Comparison of ENCODE assay signal across 8 cellular contexts in the genomic region with DNA sequence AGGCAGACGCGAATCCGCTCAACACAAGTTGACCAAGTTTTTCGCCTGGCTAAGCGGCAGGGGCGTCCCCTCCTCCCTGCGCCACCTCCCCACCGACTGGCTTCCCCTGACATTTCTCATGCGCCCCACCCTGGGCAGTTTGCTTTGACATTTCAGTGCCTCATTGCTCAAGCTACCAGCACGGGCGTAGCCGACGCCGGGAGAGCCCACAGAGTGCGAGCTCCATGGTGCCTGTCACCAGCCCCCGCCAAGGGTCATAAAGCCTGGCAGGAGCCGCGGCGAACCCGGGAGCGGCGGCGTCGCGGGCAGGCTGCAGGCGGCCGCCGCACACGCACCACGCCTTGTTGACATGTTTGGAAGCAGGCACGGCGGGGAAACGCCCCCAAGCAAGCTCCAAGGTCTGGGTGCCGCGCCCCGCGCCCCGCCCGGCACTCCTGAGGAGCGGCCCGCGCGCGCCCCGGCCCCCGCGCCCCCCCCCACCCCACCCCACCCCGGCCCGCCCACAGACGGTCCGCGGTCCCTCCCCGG. TPM values are rescaled to one million over a fixed set of nuclear protein-coding genes. Genes with fewer than 3 reads are reported as not detected.
DNase-seq lines count a peak whose midpoint lies in the region; ATAC-seq and TF ChIP-seq lines count a peak whose summit lies in the region.

No MANE protein-coding gene starts in this region.

- DNase-seq in COLO829 (ENCODE audit: low spot score) (peak; percentile 30), HL-60 (ENCODE audit: low read depth in 1 of 2, low spot score in 1 of 2) (peak; percentile 22 to 80), Peyer's patch (peak; percentile 75 to 95 (median 95)), fibroblast of pulmonary artery (ENCODE audit: low read depth) (peak; percentile 61), nephron progenitor cell (peak; percentile 75)
- DNase-seq in activated T-helper 1 cell treated with anti-CD3 and anti-CD28 coated beads, Interleukin-2, amount 50 U/mL, for 16 hours (ENCODE audit: low read depth in 1 of 2, low spot score in 1 of 2): peak; percentile 45 to 65
- peak; percentile 78 to 86 for DNase-seq in stimulated activated naive CD8-positive, alpha-beta T cell treated with anti-CD3 and anti-CD28 coated beads, Interleukin-15, amount 100 ng/mL, for 72 hours

- no peaks in the 10 kb centered on the region for H3K36me3 Mint-ChIP-seq in nephron progenitor cell (ENCODE audit: low read depth)

- H3K27ac ChIP-seq in HL-60 (replicated peaks): peak overlapping the region; percentile 92
- H3K27ac ChIP-seq in Peyer's patch: peak overlapping the region; percentile 95 to 100 (median 100)

- no peaks in the 10 kb centered on the region for H3K9me3 ChIP-seq in Peyer's patch

- ATAC-seq in GM19467 (IDR thresholded peaks at IDR 0.05; ENCODE audit: unreplicated experiment): peak; percentile 58
- peak; percentile 77 for ATAC-seq in stimulated activated naive CD8-positive, alpha-beta T cell treated with anti-CD3 and anti-CD28 coated beads, Interleukin-15, amount 100 ng/mL, for 72 hours

- no peak for TF ChIP-seq CTCF in HL-60 (IDR thresholded peaks at IDR 0.05; ENCODE audit: insufficient read depth, low read length)
- peak in 1 of 6 experiments; percentile 6 for TF ChIP-seq CTCF in Peyer's patch (IDR thresholded peaks at IDR 0.05)
- no peak for TF ChIP-seq CTCF in fibroblast of pulmonary artery (IDR thresholded peaks at IDR 0.05; ENCODE audit: low read length, missing control alignments)
- no peak for TF ChIP-seq CTCF in nephron progenitor cell (IDR thresholded peaks at IDR 0.05)

- peaks cover 0 to 3% (median 0%) of the 10 kb centered on the region in 3 donors for H3K36me3 ChIP-seq in Peyer's patch

- peak; percentile 53 to 75 for TF ChIP-seq POLR2A in Peyer's patch (IDR thresholded peaks at IDR 0.05)

- H3K27ac Mint-ChIP-seq in nephron progenitor cell: peak overlapping the region; percentile 97
- peak overlapping the region; percentile 92 to 98 for H3K27ac Mint-ChIP-seq in stimulated activated naive CD8-positive, alpha-beta T cell treated with anti-CD3 and anti-CD28 coated beads, Interleukin-15, amount 100 ng/mL, for 72 hours

- H3K9me3 Mint-ChIP-seq in nephron progenitor cell: peaks cover 4% of the 10 kb centered on the region
- no peaks in the 10 kb centered on the region for H3K9me3 Mint-ChIP-seq in stimulated activated naive CD8-positive, alpha-beta T cell treated with anti-CD3 and anti-CD28 coated beads, Interleukin-15, amount 100 ng/mL, for 72 hours

- H3K4me3 ChIP-seq in HL-60 (replicated peaks; ENCODE audit: insufficient read depth, low read length) (peak overlapping the region; percentile 85), Peyer's patch (peak overlapping the region; percentile 81 to 99 (median 94)), fibroblast of pulmonary artery (replicated peaks; ENCODE audit: low read depth, low read length) (peak overlapping the region; percentile 66)

- H3K27me3 Mint-ChIP-seq in nephron progenitor cell (ENCODE audit: low read depth, poor library complexity): peaks cover 7% of the 10 kb centered on the region
- no peaks in the 10 kb centered on the region for H3K27me3 Mint-ChIP-seq in stimulated activated naive CD8-positive, alpha-beta T cell treated with anti-CD3 and anti-CD28 coated beads, Interleukin-15, amount 100 ng/mL, for 72 hours

- peaks cover 0 to 50% (median 12%) of the 10 kb centered on the region in 4 donors for H3K4me1 ChIP-seq in Peyer's patch

- no peaks in the 10 kb centered on the region for H3K27me3 ChIP-seq in HL-60 (ENCODE audit: insufficient read depth, poor library complexity, severe bottlenecking)
- no peaks in the 10 kb centered on the region for H3K27me3 ChIP-seq in Peyer's patch

- peaks cover 59% of the 10 kb centered on the region for H3K4me1 Mint-ChIP-seq in nephron progenitor cell
- peaks cover 60% of the 10 kb centered on the region for H3K4me1 Mint-ChIP-seq in stimulated activated naive CD8-positive, alpha-beta T cell treated with anti-CD3 and anti-CD28 coated beads, Interleukin-15, amount 100 ng/mL, for 72 hours

- peak overlapping the region; percentile 97 for H3K4me3 Mint-ChIP-seq in nephron progenitor cell
- H3K4me3 Mint-ChIP-seq in stimulated activated naive CD8-positive, alpha-beta T cell treated with anti-CD3 and anti-CD28 coated beads, Interleukin-15, amount 100 ng/mL, for 72 hours: peak overlapping the region; percentile 92

RNA-seq across cellular contexts. Expression of gene FBXL3, which starts 0.6 kb away (rescaled TPM):
- 10 to 100 TPM; 48.7 to 66.2 (median 52.7) TPM for total RNA-seq in Peyer's patch

RNA-seq across cellular contexts. Expression of gene CLN5, which starts 34.4 kb away (rescaled TPM):
- total RNA-seq in Peyer's patch: 10 to 100 TPM in 3 of 4 donors, 1 to 10 TPM in 1; 9.1 to 24.3 (median 21.6) TPM

Comparison
In these comparisons a context has a peak if more than half of its experiments do, and no peak if none do; other contexts are left out.
1. Peak in every context shown above with its lines: DNase-seq, ATAC-seq, H3K4me3 ChIP-seq and H3K27ac ChIP-seq.
2. DNase-seq: peak in every context shown above with its lines; median percentile 95 in Peyer's patch; 82 in stimulated activated naive CD8-positive, alpha-beta T cell treated with anti-CD3 and anti-CD28 coated beads, Interleukin-15, amount 100 ng/mL, for 72 hours; 75 in nephron progenitor cell; 61 in fibroblast of pulmonary artery; 55 in activated T-helper 1 cell treated with anti-CD3 and anti-CD28 coated beads, Interleukin-2, amount 50 U/mL, for 16 hours; 51 in HL-60; 30 in COLO829.